In the genomic region with DNA sequence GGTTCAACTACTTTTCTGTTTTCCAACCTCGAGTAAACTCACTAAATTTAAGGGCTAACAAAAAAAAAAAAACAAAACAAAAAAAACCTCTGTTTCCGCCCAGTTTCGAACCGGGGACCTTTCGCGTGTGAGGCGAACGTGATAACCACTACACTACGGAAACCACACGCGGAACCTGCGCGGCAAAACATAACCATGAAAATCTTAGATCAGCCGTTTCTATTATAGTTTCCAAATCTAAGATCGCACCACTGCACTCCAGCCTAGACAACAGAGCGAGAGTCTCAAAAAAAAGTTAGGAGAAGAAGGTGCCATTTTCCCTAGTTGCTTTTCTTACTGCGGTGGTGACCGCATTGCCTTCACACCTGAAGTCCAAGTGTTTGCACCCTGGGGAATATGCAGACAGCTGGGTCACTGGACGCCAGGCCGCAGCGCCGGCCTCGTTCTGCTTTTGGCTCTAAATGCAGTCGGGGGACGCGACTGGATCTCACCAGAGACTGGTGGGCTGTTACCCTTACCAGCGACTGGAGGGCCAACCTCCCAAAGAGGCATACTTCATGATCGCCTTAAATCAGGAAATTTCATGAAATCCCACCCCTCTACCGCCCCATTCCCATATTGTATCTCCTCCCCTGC, we compare ENCODE assay signal across 8 cellular contexts.
DNase-seq lines count a peak whose midpoint lies in the region; ATAC-seq and TF ChIP-seq lines count a peak whose summit lies in the region.
"Not testable (repeated sequence)": the region's sequence is repeated elsewhere in the genome, so short reads cannot be mapped to it uniquely, and the experiment has no call there.

No MANE protein-coding gene starts in this region.

- not testable (repeated sequence) for H3K36me3 Mint-ChIP-seq in activated T-helper 2 cell treated with anti-CD3 and anti-CD28 coated beads, Interferon-gamma antibody, Interleukin-2, Interleukin-4, amounts not matched to agents 10 μg/mL and 5 μg/mL and 100 μg/mL, durations not matched to agents 14 hours and 24 hours and 36 hours (ENCODE audit: low read depth)

- peak overlapping the region; percentile 42 for H3K4me3 ChIP-seq in epithelial cell of esophagus (ENCODE audit: low read length)
- H3K4me3 ChIP-seq in upper lobe of right lung, result peak overlapping the region; percentile 58

- DNase-seq in RPMI8226 (peak; percentile 55), epithelial cell of esophagus (ENCODE audit: low read depth) (peak; percentile 33), islet precursor cell (peak; percentile 21), pons (ENCODE audit: low spot score) (peak; percentile 37), upper lobe of right lung (peak; percentile 67)
- peak; percentile 53 for DNase-seq in activated T-helper 2 cell treated with anti-CD3 and anti-CD28 coated beads, Interferon-gamma antibody, Interleukin-2, Interleukin-4, amounts not matched to agents 10 μg/mL and 5 μg/mL and 100 μg/mL, durations not matched to agents 14 hours and 24 hours and 36 hours (ENCODE audit: low spot score)

- intact Hi-C loops in activated T-helper 2 cell treated with anti-CD3 and anti-CD28 coated beads, Interferon-gamma antibody, Interleukin-2, Interleukin-4, amounts not matched to agents 10 μg/mL and 5 μg/mL and 100 μg/mL, durations not matched to agents 14 hours and 24 hours and 36 hours (cut with micrococcal nuclease); upper lobe of right lung (cut with DNase I): not testable (repeated sequence)

- peak overlapping the region; percentile 60 for H3K27ac Mint-ChIP-seq in activated T-helper 2 cell treated with anti-CD3 and anti-CD28 coated beads, Interferon-gamma antibody, Interleukin-2, Interleukin-4, amounts not matched to agents 10 μg/mL and 5 μg/mL and 100 μg/mL, durations not matched to agents 14 hours and 24 hours and 36 hours

- not testable (repeated sequence) for TF ChIP-seq CTCF in epithelial cell of esophagus (IDR thresholded peaks at IDR 0.05; ENCODE audit: insufficient read depth, low read depth, low read length, missing control alignments); upper lobe of right lung (IDR thresholded peaks at IDR 0.05)

- not testable (repeated sequence) for H3K27me3 Mint-ChIP-seq in activated T-helper 2 cell treated with anti-CD3 and anti-CD28 coated beads, Interferon-gamma antibody, Interleukin-2, Interleukin-4, amounts not matched to agents 10 μg/mL and 5 μg/mL and 100 μg/mL, durations not matched to agents 14 hours and 24 hours and 36 hours (ENCODE audit: low read depth)

- H3K9me3 ChIP-seq in ES-I3 (ENCODE audit: control insufficient read depth, insufficient read depth, low read length); upper lobe of right lung: not testable (repeated sequence)

- peak overlapping the region; percentile 77 for H3K4me3 Mint-ChIP-seq in activated T-helper 2 cell treated with anti-CD3 and anti-CD28 coated beads, Interferon-gamma antibody, Interleukin-2, Interleukin-4, amounts not matched to agents 10 μg/mL and 5 μg/mL and 100 μg/mL, durations not matched to agents 14 hours and 24 hours and 36 hours (ENCODE audit: low read depth)

- not testable (repeated sequence) for H3K9me3 Mint-ChIP-seq in activated T-helper 2 cell treated with anti-CD3 and anti-CD28 coated beads, Interferon-gamma antibody, Interleukin-2, Interleukin-4, amounts not matched to agents 10 μg/mL and 5 μg/mL and 100 μg/mL, durations not matched to agents 14 hours and 24 hours and 36 hours

- not testable (repeated sequence) for H3K36me3 ChIP-seq in ES-I3 (ENCODE audit: insufficient read depth, low read length); upper lobe of right lung

- not testable (repeated sequence) for H3K4me1 Mint-ChIP-seq in activated T-helper 2 cell treated with anti-CD3 and anti-CD28 coated beads, Interferon-gamma antibody, Interleukin-2, Interleukin-4, amounts not matched to agents 10 μg/mL and 5 μg/mL and 100 μg/mL, durations not matched to agents 14 hours and 24 hours and 36 hours (ENCODE audit: low read depth)

- not testable (repeated sequence) for H3K27ac ChIP-seq in upper lobe of right lung

- ATAC-seq in HG02852 (IDR thresholded peaks at IDR 0.05; ENCODE audit: unreplicated experiment), result peak; percentile 47
- peak; percentile 67 for ATAC-seq in upper lobe of right lung

- H3K27me3 ChIP-seq in upper lobe of right lung, result not testable (repeated sequence)

- not testable (repeated sequence) for H3K4me1 ChIP-seq in ES-I3 (ENCODE audit: insufficient read depth, low read length); upper lobe of right lung

- H3K9ac ChIP-seq in ES-I3 (ENCODE audit: low read depth, low read length), result peak overlapping the region; percentile 97
